In the genomic region with DNA sequence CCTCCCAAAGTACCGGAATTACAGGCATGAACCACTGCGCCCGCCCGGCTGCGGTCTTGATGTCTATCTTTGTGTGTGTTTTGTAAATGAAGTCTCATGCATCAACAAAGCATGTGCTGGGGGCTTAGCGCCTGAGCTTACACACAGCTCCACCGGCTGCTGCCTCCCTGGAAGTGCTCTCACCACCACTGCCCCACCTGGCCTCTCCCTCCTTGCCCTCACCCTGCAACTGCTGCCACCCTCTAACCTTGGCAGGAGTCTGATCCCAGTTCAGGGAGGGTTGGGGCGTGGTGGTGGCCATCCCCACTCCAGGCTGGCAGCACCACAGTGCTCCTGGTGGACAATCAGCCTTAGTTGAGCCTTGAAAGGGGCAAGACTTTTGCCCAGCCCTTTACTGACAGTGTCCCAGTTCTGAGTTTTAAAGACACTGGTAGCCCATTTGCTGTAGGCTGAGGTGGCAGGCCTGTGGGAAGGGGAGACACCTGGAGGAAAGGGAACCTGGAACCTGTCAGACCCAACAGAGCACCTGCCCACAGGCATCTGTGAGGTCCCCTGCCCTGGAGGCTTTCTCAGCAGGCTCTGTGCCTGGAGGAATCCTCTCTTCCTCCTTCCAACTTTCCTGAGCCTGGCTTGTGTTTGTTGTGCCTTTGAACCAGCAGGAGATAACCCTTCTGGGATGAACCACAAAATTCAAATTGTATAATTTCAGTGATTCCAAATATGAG, we compare ENCODE assay signal across 21 cellular contexts. TPM values are rescaled to one million over a fixed set of nuclear protein-coding genes. Genes with fewer than 3 reads are reported as not detected.
DNase-seq lines count a peak whose midpoint lies in the region; ATAC-seq, FAIRE-seq and TF ChIP-seq lines count a peak whose summit lies in the region.
"Had no signal": no experiment of that assay in that cellular context is flagged by ENCODE, and none has a peak within 500 bp of the region (broad histone marks: within the 10 kb centered on the region; RNA-seq: fewer than 3 reads in every experiment).

No MANE protein-coding gene starts in this region.

- H3K4me2 ChIP-seq in osteoblast (ENCODE audit: insufficient read depth, low read length), result no peak overlapping the region

- H3K4me3 ChIP-seq in osteoblast (ENCODE audit: insufficient read depth, low read length), result no peak overlapping the region
- H3K4me3 ChIP-seq in kidney (ENCODE audit: low read length in 2 of 2), result no peak overlapping the region
- H3K4me3 ChIP-seq: psoas muscle had no signal

- no peak for TF ChIP-seq CTCF in Calu3 (IDR thresholded peaks at IDR 0.05; ENCODE audit: unreplicated experiment)
- TF ChIP-seq CTCF in RWPE1 (conservative IDR thresholded peaks at IDR 0.05; ENCODE audit: low read depth), result no peak
- no peak for TF ChIP-seq CTCF in osteoblast (IDR thresholded peaks at IDR 0.05; ENCODE audit: extremely low read depth, low read depth, low read length)
- TF ChIP-seq CTCF in kidney (IDR thresholded peaks at IDR 0.05; ENCODE audit: borderline replicate concordance, extremely low read depth, insufficient read depth), result no peak

- H3K9me3 Mint-ChIP-seq in Calu3 (ENCODE audit: low read depth, unreplicated experiment), result no peaks in the 10 kb centered on the region
- H3K9me3 Mint-ChIP-seq: dendritic cell treated with granulocyte-macrophage colony-stimulating factor and Interleukin-4, amounts not matched to agents 40 ng/mL and 50 ng/mL, for 4 days; stimulated activated naive CD8-positive, alpha-beta T cell treated with anti-CD3 and anti-CD28 coated beads, Interleukin-15, Interleukin-2, amounts not matched to agents 100 ng/mL and 50 ng/mL, for 24 hours had no signal

- DNase-seq in Calu3, result no peak
- DNase-seq in RWPE1 (ENCODE audit: low spot score), result no peak
- peak; percentile 26 for DNase-seq in iPS-NIHi7 (ENCODE audit: extremely low spot score)
- DNase-seq in osteoblast (ENCODE audit: insufficient read length, low spot score, missing footprints), result peak; percentile 58
- DNase-seq in kidney, result no peak
- DNase-seq in stimulated activated CD4-positive, alpha-beta T cell treated with anti-CD3 and anti-CD28 coated beads, Interleukin-2, amount 100 ng/mL, for 24 hours, result no peak
- DNase-seq: activated CD4-positive, alpha-beta T cell treated with anti-CD3 and anti-CD28 coated beads for 1 hour; activated gamma-delta T cell treated with Interleukin-2 at 50 U/mL for 16 hours; COR-L47; GF-D8; head of caudate nucleus; NCI-H1436 treated with DMSO at 0.1 percent for 48 hours; NCI-H345; psoas muscle; SIG-M5 had no signal

- H3K9me3 ChIP-seq in osteoblast (ENCODE audit: low read depth, low read length), result no peaks in the 10 kb centered on the region
- no peaks in the 10 kb centered on the region for H3K9me3 ChIP-seq in kidney (ENCODE audit: control insufficient read depth in 1 of 2, low read length in 2 of 2)
- H3K9me3 ChIP-seq: psoas muscle had no signal

- peaks cover 27% of the 10 kb centered on the region for H3K4me1 Mint-ChIP-seq in Calu3 (ENCODE audit: low read depth, unreplicated experiment)

- H3K36me3 ChIP-seq in osteoblast (ENCODE audit: insufficient read depth, low read length) (no peaks in the 10 kb centered on the region), kidney (ENCODE audit: control insufficient read depth in 1 of 2, insufficient read depth in 2 of 2, low read length in 2 of 2) (peaks cover 0 to 5% of the 10 kb centered on the region in 2 donors)

- intact Hi-C loops in Calu3 (cut with micrococcal nuclease; ENCODE audit: unreplicated experiment), result no loop called here
- intact Hi-C loops in kidney (cut with DNase I), result no loop called here

- CTCF ChIA-PET in Calu3 (lab: Charles Lee), result no interaction called here
- CTCF ChIA-PET in RWPE1 (lab: Yijun Ruan, JAX), result interaction anchor here (0.6 kb wide), 1 partner anchor 37 kb away, joined by 4 read pairs; no protein-coding TSS in a partner anchor

- peaks cover 5% of the 10 kb centered on the region for H3K36me3 Mint-ChIP-seq in Calu3 (ENCODE audit: insufficient read depth, unreplicated experiment)

- 0 out of 2 replicates have a peak overlapping the region, but pooled peaks have one; percentile 6 for H3K27ac ChIP-seq in RWPE1
- H3K27ac ChIP-seq in osteoblast (ENCODE audit: low read depth, low read length), result no peak overlapping the region
- H3K27ac ChIP-seq in kidney (ENCODE audit: low read depth in 2 of 2, low read length in 2 of 2), result no peak overlapping the region
- H3K27ac ChIP-seq: psoas muscle had no signal

- H4K20me1 ChIP-seq in osteoblast (ENCODE audit: insufficient read depth, low read length), result no peaks in the 10 kb centered on the region

- no peak overlapping the region for H3K4me3 Mint-ChIP-seq in Calu3 (ENCODE audit: low read depth, unreplicated experiment)
- H3K4me3 Mint-ChIP-seq: dendritic cell treated with granulocyte-macrophage colony-stimulating factor and Interleukin-4, amounts not matched to agents 40 ng/mL and 50 ng/mL, for 4 days; stimulated activated naive CD8-positive, alpha-beta T cell treated with anti-CD3 and anti-CD28 coated beads, Interleukin-15, Interleukin-2, amounts not matched to agents 100 ng/mL and 50 ng/mL, for 24 hours had no signal

- no peaks in the 10 kb centered on the region for H3K27me3 ChIP-seq in osteoblast (ENCODE audit: insufficient read depth, low read length)

- no peak overlapping the region for H2AFZ ChIP-seq in osteoblast (ENCODE audit: low read length)

- no peak overlapping the region for H3K9ac ChIP-seq in kidney (ENCODE audit: low read length in 2 of 2)

- no TSS peak for BruUV-seq in Calu3 (replicated peaks; lab: Mats Ljungman, UMichigan)

- FAIRE-seq in kidney (lab: Jason Lieb, UNC), result no peak
- FAIRE-seq: astrocyte, H54 had no signal

- H3K4me1 ChIP-seq in osteoblast (ENCODE audit: insufficient read depth, low read length) (peaks cover 35% of the 10 kb centered on the region), kidney (ENCODE audit: control insufficient read depth in 1 of 2, insufficient read depth in 1 of 2, low read depth in 1 of 2, low read length in 2 of 2) (peaks cover 8 to 9% of the 10 kb centered on the region in 2 donors)
- H3K4me1 ChIP-seq: psoas muscle had no signal

- H3K79me2 ChIP-seq in osteoblast (ENCODE audit: insufficient read depth, low read length), result no peaks in the 10 kb centered on the region

- ATAC-seq in HG03520 (IDR thresholded peaks at IDR 0.05; ENCODE audit: unreplicated experiment) (no peak), HG03196 (IDR thresholded peaks at IDR 0.05; ENCODE audit: unreplicated experiment) (no peak)
- ATAC-seq: psoas muscle had no signal

- POLR2A ChIA-PET in RWPE1 (lab: Yijun Ruan, JAX; ENCODE audit: low non-redundant PET), result no interaction called here

- H3K27me3 Mint-ChIP-seq in Calu3 (ENCODE audit: unreplicated experiment), result no peaks in the 10 kb centered on the region
- H3K27me3 Mint-ChIP-seq: dendritic cell treated with granulocyte-macrophage colony-stimulating factor and Interleukin-4, amounts not matched to agents 40 ng/mL and 50 ng/mL, for 4 days; stimulated activated naive CD8-positive, alpha-beta T cell treated with anti-CD3 and anti-CD28 coated beads, Interleukin-15, Interleukin-2, amounts not matched to agents 100 ng/mL and 50 ng/mL, for 24 hours had no signal

- H3K27ac Mint-ChIP-seq in Calu3 (ENCODE audit: unreplicated experiment), result peak overlapping the region; percentile 63
- H3K27ac Mint-ChIP-seq: dendritic cell treated with granulocyte-macrophage colony-stimulating factor and Interleukin-4, amounts not matched to agents 40 ng/mL and 50 ng/mL, for 4 days; stimulated activated naive CD8-positive, alpha-beta T cell treated with anti-CD3 and anti-CD28 coated beads, Interleukin-15, Interleukin-2, amounts not matched to agents 100 ng/mL and 50 ng/mL, for 24 hours had no signal

RNA-seq across cellular contexts. Expression of gene WEE1, which starts 42.4 kb away (rescaled TPM):
- total RNA-seq in Calu3 (2022), result 50.7 and 53.6 TPM in 2 replicates
- 28.3 and 32.2 TPM in 2 replicates for total RNA-seq in osteoblast
- 33.9 TPM for total RNA-seq in kidney
- 7.9 TPM for polyA plus RNA-seq in kidney (ENCODE audit: insufficient read depth, low read depth, low replicate concordance)

Comparison
In these comparisons a context has a peak if more than half of its experiments do, and no peak if none do; other contexts are left out.
1. DNase-seq: peak in iPS-NIHi7 (single experiment) and osteoblast (single experiment); none in Calu3 (single experiment), RWPE1 (single experiment), kidney (single experiment) and stimulated activated CD4-positive, alpha-beta T cell treated with anti-CD3 and anti-CD28 coated beads, Interleukin-2, amount 100 ng/mL, for 24 hours (0 of 2).